19 cellular contexts compared by ENCODE assay signal in the genomic region with DNA sequence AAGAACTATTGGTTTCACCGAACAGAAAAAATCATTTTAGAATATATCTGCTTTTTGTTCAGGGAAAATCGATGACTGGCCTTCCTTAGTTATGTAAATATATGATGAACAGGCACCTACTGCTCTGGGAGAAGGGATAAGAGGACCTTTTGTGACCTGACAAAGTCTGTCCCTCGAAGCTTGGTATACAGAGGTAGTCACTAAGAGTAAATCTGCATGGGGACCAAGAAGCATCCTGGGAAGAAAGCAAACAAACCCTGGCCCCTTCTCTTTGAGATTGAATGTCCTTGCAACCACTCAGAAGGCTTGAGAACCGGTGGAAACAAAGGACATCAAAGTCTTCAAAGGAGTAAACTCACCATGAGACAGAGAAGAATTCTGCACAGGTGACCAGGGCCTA. TPM values are rescaled to one million over a fixed set of nuclear protein-coding genes. Genes with fewer than 3 reads are reported as not detected.
DNase-seq lines count a peak whose midpoint lies in the region; ATAC-seq and TF ChIP-seq lines count a peak whose summit lies in the region.
"Had no signal": no experiment of that assay in that cellular context is flagged by ENCODE, and none has a peak within 500 bp of the region (broad histone marks: within the 10 kb centered on the region; RNA-seq: fewer than 3 reads in every experiment).

No MANE protein-coding gene starts in this region.

- DNase-seq in GM23338 (ENCODE audit: low spot score) = peak; percentile 57
- DNase-seq in NCI-H146 treated with DMSO at 0.1 percent for 48 hours (lab: John Stamatoyannopoulos, UW; ENCODE audit: unreplicated experiment) = peak; percentile 22
- peak; percentile 64 for DNase-seq in iPS-NIHi11 (ENCODE audit: low spot score)
- DNase-seq in ureter (ENCODE audit: low spot score) = no peak
- DNase-seq in tibial nerve (ENCODE audit: low spot score in 2 of 2) = no peak
- DNase-seq: CD8-positive, alpha-beta T cell; DND-41; GDM1; KG1; NCI-H1436 treated with DMSO at 0.1 percent for 48 hours; NCI-H2081 treated with DMSO at 0.1 percent for 48 hours; NCI-H510A; NCI-H82; PC-9 had no signal

- H4K20me1 ChIP-seq in GM23338 (replicated peaks; ENCODE audit: insufficient read depth) = no peaks in the 10 kb centered on the region
- H4K20me1 ChIP-seq: BLaER1 had no signal

- no peak overlapping the region for H3K9ac ChIP-seq in parathyroid adenoma
- H3K9ac ChIP-seq: BLaER1 had no signal

- H3K27me3 Mint-ChIP-seq in GM23338 (ENCODE audit: insufficient read depth, low read depth, poor library complexity) = peaks cover 12% of the 10 kb centered on the region

- no peak for TF ChIP-seq EP300 in tibial nerve (IDR thresholded peaks at IDR 0.05)

- H3K4me3 ChIP-seq in GM23338 (no peak overlapping the region), parathyroid adenoma (ENCODE audit: low read depth, low read length) (no peak overlapping the region), tibial nerve (no peak overlapping the region)
- H3K4me3 ChIP-seq: BLaER1, GM12878, PC-9 had no signal

- H3F3A ChIP-seq in GM23338 (replicated peaks; ENCODE audit: low read depth) = no peaks in the 10 kb centered on the region

- H3K36me3 ChIP-seq in GM23338 (ENCODE audit: insufficient read depth) (no peaks in the 10 kb centered on the region), parathyroid adenoma (ENCODE audit: control insufficient read depth, insufficient read depth, low read length) (no peaks in the 10 kb centered on the region), tibial nerve (no peaks in the 10 kb centered on the region)
- H3K36me3 ChIP-seq: BLaER1 had no signal

- H3K9me3 Mint-ChIP-seq in GM23338 = no peaks in the 10 kb centered on the region
- H3K9me3 Mint-ChIP-seq: CD8-positive, alpha-beta T cell had no signal

- H3K79me2 ChIP-seq in GM23338 (replicated peaks; ENCODE audit: insufficient read depth) (no peaks in the 10 kb centered on the region), parathyroid adenoma (no peaks in the 10 kb centered on the region)

- H3K27ac ChIP-seq in GM23338 (ENCODE audit: low read depth) = no peak overlapping the region
- no peak overlapping the region for H3K27ac ChIP-seq in parathyroid adenoma
- H3K27ac ChIP-seq in tibial nerve = no peak overlapping the region
- H3K27ac ChIP-seq: BLaER1, HL-60, PC-9 had no signal

- TF ChIP-seq CTCF in GM23338 (conservative IDR thresholded peaks at IDR 0.05; ENCODE audit: low read depth in 2 of 2) (no peak), parathyroid adenoma (IDR thresholded peaks at IDR 0.05) (no peak), tibial nerve (IDR thresholded peaks at IDR 0.05) (no peak)

- WGBS in tibial nerve, 2 donors = 54 to 63% methylated on average over 4 of the region's 4 CpGs

- no peak for TF ChIP-seq POLR2A in tibial nerve (IDR thresholded peaks at IDR 0.05)

- H2AFZ ChIP-seq in GM23338 (no peak overlapping the region), parathyroid adenoma (peak overlapping the region; percentile 27)
- H2AFZ ChIP-seq: PC-9 had no signal

- H3K9me2 ChIP-seq in GM23338 (ENCODE audit: insufficient read depth) = no peaks in the 10 kb centered on the region

- no peak overlapping the region for H3K4me2 ChIP-seq in GM23338
- no peak overlapping the region for H3K4me2 ChIP-seq in parathyroid adenoma (ENCODE audit: low read length)
- H3K4me2 ChIP-seq: BLaER1, PC-9 had no signal

- H3K4me3 Mint-ChIP-seq in GM23338 = no peak overlapping the region
- H3K4me3 Mint-ChIP-seq: CD8-positive, alpha-beta T cell had no signal

- H3K27me3 ChIP-seq in GM23338 (ENCODE audit: insufficient read depth) (no peaks in the 10 kb centered on the region), parathyroid adenoma (ENCODE audit: control insufficient read depth, insufficient read depth, low read length) (no peaks in the 10 kb centered on the region), tibial nerve (no peaks in the 10 kb centered on the region)
- H3K27me3 ChIP-seq: BLaER1 had no signal

- no peaks in the 10 kb centered on the region for H3K36me3 Mint-ChIP-seq in GM23338 (ENCODE audit: low read depth)
- H3K36me3 Mint-ChIP-seq: CD8-positive, alpha-beta T cell had no signal

- H3K4me1 ChIP-seq in GM23338 (ENCODE audit: insufficient read depth) (no peaks in the 10 kb centered on the region), parathyroid adenoma (peaks cover 5% of the 10 kb centered on the region), tibial nerve (no peaks in the 10 kb centered on the region)
- H3K4me1 ChIP-seq: BLaER1 had no signal

- ATAC-seq in GM23338 = peak; percentile 97
- no peak for ATAC-seq in HG03469 (IDR thresholded peaks at IDR 0.05; ENCODE audit: unreplicated experiment)
- ATAC-seq: CD8-positive, alpha-beta T cell; GM12878 had no signal

- H3K9me3 ChIP-seq in parathyroid adenoma (ENCODE audit: control insufficient read depth, low read length) (no peaks in the 10 kb centered on the region), tibial nerve (no peaks in the 10 kb centered on the region)
- H3K9me3 ChIP-seq: BLaER1 had no signal

- peaks cover 7% of the 10 kb centered on the region for H3K4me1 Mint-ChIP-seq in GM23338

- H3K27ac Mint-ChIP-seq in GM23338 = 0 out of 2 replicates have a peak overlapping the region, but pooled peaks have one; percentile 72
- H3K27ac Mint-ChIP-seq: CD8-positive, alpha-beta T cell had no signal

TF ChIP-seq in GM23338, 12 proteins besides CTCF, POLR2A, EP300 and RAD21 (continues in another document):
- TF ChIP-seq CREB1 (CRISPR knock-in tag; IDR thresholded peaks at IDR 0.05; ENCODE audit: low read depth) = no peak; the same call in 1 of the 2 replicates
- TF ChIP-seq JUNB (IDR thresholded peaks at IDR 0.05; ENCODE audit: unreplicated experiment) = no peak
- TF ChIP-seq, protein P1, sequence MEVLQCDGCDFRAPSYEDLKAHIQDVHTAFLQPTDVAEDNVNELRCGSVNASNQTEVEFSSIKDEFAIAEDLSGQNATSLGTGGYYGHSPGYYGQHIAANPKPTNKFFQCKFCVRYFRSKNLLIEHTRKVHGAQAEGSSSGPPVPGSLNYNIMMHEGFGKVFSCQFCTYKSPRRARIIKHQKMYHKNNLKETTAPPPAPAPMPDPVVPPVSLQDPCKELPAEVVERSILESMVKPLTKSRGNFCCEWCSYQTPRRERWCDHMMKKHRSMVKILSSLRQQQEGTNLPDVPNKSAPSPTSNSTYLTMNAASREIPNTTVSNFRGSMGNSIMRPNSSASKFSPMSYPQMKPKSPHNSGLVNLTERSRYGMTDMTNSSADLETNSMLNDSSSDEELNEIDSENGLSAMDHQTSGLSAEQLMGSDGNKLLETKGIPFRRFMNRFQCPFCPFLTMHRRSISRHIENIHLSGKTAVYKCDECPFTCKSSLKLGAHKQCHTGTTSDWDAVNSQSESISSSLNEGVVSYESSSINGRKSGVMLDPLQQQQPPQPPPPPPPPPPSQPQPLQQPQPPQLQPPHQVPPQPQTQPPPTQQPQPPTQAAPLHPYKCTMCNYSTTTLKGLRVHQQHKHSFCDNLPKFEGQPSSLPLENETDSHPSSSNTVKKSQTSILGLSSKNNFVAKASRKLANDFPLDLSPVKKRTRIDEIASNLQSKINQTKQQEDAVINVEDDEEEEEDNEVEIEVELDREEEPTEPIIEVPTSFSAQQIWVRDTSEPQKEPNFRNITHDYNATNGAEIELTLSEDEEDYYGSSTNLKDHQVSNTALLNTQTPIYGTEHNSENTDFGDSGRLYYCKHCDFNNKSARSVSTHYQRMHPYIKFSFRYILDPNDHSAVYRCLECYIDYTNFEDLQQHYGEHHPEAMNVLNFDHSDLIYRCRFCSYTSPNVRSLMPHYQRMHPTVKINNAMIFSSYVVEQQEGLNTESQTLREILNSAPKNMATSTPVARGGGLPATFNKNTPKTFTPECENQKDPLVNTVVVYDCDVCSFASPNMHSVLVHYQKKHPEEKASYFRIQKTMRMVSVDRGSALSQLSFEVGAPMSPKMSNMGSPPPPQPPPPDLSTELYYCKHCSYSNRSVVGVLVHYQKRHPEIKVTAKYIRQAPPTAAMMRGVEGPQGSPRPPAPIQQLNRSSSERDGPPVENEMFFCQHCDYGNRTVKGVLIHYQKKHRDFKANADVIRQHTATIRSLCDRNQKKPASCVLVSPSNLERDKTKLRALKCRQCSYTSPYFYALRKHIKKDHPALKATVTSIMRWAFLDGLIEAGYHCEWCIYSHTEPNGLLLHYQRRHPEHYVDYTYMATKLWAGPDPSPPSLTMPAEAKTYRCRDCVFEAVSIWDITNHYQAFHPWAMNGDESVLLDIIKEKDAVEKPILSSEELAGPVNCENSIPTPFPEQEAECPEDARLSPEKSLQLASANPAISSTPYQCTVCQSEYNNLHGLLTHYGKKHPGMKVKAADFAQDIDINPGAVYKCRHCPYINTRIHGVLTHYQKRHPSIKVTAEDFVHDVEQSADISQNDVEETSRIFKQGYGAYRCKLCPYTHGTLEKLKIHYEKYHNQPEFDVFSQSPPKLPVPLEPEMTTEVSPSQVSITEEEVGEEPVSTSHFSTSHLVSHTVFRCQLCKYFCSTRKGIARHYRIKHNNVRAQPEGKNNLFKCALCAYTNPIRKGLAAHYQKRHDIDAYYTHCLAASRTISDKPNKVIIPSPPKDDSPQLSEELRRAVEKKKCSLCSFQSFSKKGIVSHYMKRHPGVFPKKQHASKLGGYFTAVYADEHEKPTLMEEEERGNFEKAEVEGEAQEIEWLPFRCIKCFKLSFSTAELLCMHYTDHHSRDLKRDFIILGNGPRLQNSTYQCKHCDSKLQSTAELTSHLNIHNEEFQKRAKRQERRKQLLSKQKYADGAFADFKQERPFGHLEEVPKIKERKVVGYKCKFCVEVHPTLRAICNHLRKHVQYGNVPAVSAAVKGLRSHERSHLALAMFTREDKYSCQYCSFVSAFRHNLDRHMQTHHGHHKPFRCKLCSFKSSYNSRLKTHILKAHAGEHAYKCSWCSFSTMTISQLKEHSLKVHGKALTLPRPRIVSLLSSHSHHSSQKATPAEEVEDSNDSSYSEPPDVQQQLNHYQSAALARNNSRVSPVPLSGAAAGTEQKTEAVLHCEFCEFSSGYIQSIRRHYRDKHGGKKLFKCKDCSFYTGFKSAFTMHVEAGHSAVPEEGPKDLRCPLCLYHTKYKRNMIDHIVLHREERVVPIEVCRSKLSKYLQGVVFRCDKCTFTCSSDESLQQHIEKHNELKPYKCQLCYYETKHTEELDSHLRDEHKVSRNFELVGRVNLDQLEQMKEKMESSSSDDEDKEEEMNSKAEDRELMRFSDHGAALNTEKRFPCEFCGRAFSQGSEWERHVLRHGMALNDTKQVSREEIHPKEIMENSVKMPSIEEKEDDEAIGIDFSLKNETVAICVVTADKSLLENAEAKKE (CRISPR knock-in tag; IDR thresholded peaks at IDR 0.05) = peak; percentile 83
- no peak for TF ChIP-seq POLR2AphosphoS5 (IDR thresholded peaks at IDR 0.05; ENCODE audit: low read depth)
- no peak for TF ChIP-seq EZH2phosphoT487 (IDR thresholded peaks at IDR 0.05; ENCODE audit: unreplicated experiment)
- TF ChIP-seq NANOG (IDR thresholded peaks at IDR 0.05; ENCODE audit: borderline replicate concordance) = no peak

RNA-seq across cellular contexts. Expression of gene SKIDA1, which starts 52.3 kb away (rescaled TPM):
- 2.3 and 3.5 TPM in 2 replicates for total RNA-seq in GM23338 (2014; rRNA removed; shearing (Covaris generic))
- polyA plus RNA-seq in GM23338 (2016; fragmentation: Nextera tagmentation; extraction: Ambion mirVana) = 0.94 and 1.5 TPM in 2 replicates
- total RNA-seq in ureter = 3.6 TPM
- total RNA-seq in tibial nerve = 1 to 10 TPM in 3 of 4 donors, under 1 TPM in 1; 0.39 to 5.2 (median 2.3) TPM
- total RNA-seq: CD8-positive, alpha-beta T cell had no signal

Comparison
In these comparisons a context has a peak if more than half of its experiments do, and no peak if none do; other contexts are left out.
1. DNase-seq: peak in GM23338 (single experiment), NCI-H146 treated with DMSO at 0.1 percent for 48 hours (single experiment) and iPS-NIHi11 (single experiment); none in ureter (single experiment) and tibial nerve (0 of 2).